ENCODE assay signal across 21 cellular contexts in the genomic region with DNA sequence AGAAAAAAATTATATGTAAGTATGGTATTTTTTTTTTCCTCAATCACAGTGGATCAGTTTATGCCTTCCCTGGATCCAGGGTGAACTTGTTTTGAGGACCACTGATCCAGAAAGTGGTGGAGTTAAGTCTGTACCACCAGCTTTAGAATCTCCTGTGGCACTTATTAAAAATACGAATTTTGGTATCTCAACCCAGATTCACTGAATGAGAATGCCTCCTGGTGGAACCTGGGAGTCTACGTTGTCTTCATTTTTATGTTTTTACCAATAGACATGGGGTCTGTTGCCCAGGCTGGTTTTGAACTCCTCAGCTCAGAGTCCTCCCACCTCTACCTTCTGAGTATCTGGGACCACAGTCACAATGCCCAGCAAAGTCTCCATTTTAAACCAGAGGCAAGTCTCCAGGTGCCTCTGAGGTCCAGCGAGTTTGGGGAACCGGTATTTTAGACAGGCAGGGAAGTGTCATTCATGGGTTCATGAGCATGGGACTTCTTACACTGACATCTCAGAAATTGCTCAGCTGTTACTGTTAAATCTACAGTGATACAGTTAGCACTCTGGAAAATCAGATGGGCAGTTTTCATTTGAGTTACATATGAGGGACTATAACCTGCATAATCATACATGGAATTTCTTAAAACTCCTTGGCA.
A peak's percentile ranks its signal among the peaks of the same experiment; 100 is the strongest.
DNase-seq lines count a peak whose midpoint lies in the region; ATAC-seq, FAIRE-seq and TF ChIP-seq lines count a peak whose summit lies in the region.
"Had no signal": no experiment of that assay in that cellular context is flagged by ENCODE, and none has a peak within 500 bp of the region (broad histone marks: within the 10 kb centered on the region; RNA-seq: fewer than 3 reads in every experiment).

No MANE protein-coding gene starts in this region.

- no peak overlapping the region; the same call in 1 of the 2 replicates for H3K4me2 ChIP-seq in GM12878 (ENCODE audit: control insufficient read depth, insufficient read depth)

- TF ChIP-seq CTCF in A673 (conservative IDR thresholded peaks at IDR 0.05; ENCODE audit: low read depth, low read length) (0 out of 2 replicates have a peak, but pooled peaks have one; percentile 27), GM12878 (IDR thresholded peaks at IDR 0.05 in 2 of 3, conservative IDR thresholded peaks at IDR 0.05 in 1 of 3; ENCODE audit: control insufficient read depth in 2 of 3, extremely low read depth in 1 of 3, insufficient read depth in 1 of 3, low read depth in 3 of 3, low read length in 3 of 3) (peak in 2 of 3 experiments; percentile 25 to 29; a peak in 3 of 6 replicates)

- CTCF ChIA-PET in A673 (lab: Charles Lee), result interaction anchor here (0.6 kb wide), 2 partner anchors 393 to 449 kb away, joined by 3 to 4 read pairs; no protein-coding TSS in a partner anchor
- CTCF ChIA-PET in GM12878 (lab: Yijun Ruan, JAX), result interaction anchor here (0.6 to 2.4 kb wide), 21 partner anchors 9 to 1686 kb away, joined by 3 to 11 read pairs (median 4); no protein-coding TSS in a partner anchor

- H3K79me2 ChIP-seq in GM12878 (ENCODE audit: control insufficient read depth, insufficient read depth, low read length), result no peaks in the 10 kb centered on the region; the same call in none of the 2 replicates

- POLR2A ChIA-PET in A673 (lab: Charles Lee; ENCODE audit: low non-redundant PET), result no interaction called here
- POLR2A ChIA-PET in GM12878 (lab: Charles Lee), result interaction anchor here (0.6 to 2.5 kb wide), 6 partner anchors 24 to 305 kb away, joined by 3 to 10 read pairs (median 4); no protein-coding TSS in a partner anchor

- TF ChIP-seq RAD21 in GM12878 (IDR thresholded peaks at IDR 0.05; ENCODE audit: insufficient read depth, low read depth, low read length), result peak; percentile 62

- H3K27ac ChIP-seq in A673 (ENCODE audit: low read depth, low read length, poor library complexity, severe bottlenecking) (no peak overlapping the region), GM12878 (ENCODE audit: control insufficient read depth, insufficient read depth) (no peak overlapping the region)
- H3K27ac ChIP-seq: SK-N-MC had no signal

- H4K20me1 ChIP-seq in GM12878 (ENCODE audit: control insufficient read depth, insufficient read depth), result no peaks in the 10 kb centered on the region

- H3K4me1 Mint-ChIP-seq in naive B cell, result peaks cover 5 to 32% (median 7%) of the 10 kb centered on the region in 3 donors

- WGBS in GM12878 (ENCODE audit: insufficient coverage, insufficient replicate concordance, low lambda C conversion rate, missing lambda C conversion rate), result 1% methylated on average over 4 of the region's 4 CpGs

- H3K4me3 ChIP-seq in A673 (ENCODE audit: low read depth, low read length, poor library complexity, severe bottlenecking), result no peak overlapping the region
- no peak overlapping the region for H3K4me3 ChIP-seq in GM12878
- H3K4me3 ChIP-seq: SK-N-MC had no signal

- no peak overlapping the region for H2AFZ ChIP-seq in GM12878 (ENCODE audit: control insufficient read depth, low read depth, low read length)

- ATAC-seq in GM12878 (no peak), naive B cell (ENCODE audit: low read depth in 2 of 2) (peak; percentile 60 to 61)

- DNase-seq in A673 (ENCODE audit: low spot score) (no peak), GM12891 (ENCODE audit: insufficient read length, low spot score) (no peak), GM12878 (ENCODE audit: low read depth, low spot score) (no peak), naive B cell (no peak), COLO668 (lab: John Stamatoyannopoulos, UW; ENCODE audit: unreplicated experiment) (no peak), Kasumi-1 (lab: John Stamatoyannopoulos, UW) (no peak), medulla oblongata (ENCODE audit: extremely low spot score) (no peak), AG20443 (ENCODE audit: low spot score) (no peak)
- DNase-seq: DMS53, H7, MV-4-11, NCI-H1436 treated with DMSO at 0.1 percent for 48 hours, NCI-H2029 treated with DMSO at 0.1 percent for 48 hours, NCI-H510A, NCI-H774, Right ventricle myocardium superior, T-helper 1 cell had no signal

- SMC1A ChIA-PET in GM12878 (lab: Charles Lee; ENCODE audit: uncharacterized antibody, unreplicated experiment), result interaction anchor here (0.7 to 10.5 kb wide), 33 partner anchors 10 to 397 kb away, joined by 3 to 103 read pairs (median 4); no protein-coding TSS in a partner anchor

- H3K27ac Mint-ChIP-seq in naive B cell, result peak overlapping the region in 3 of 6 donors; percentile 16 to 57 (median 37)
- H3K27ac Mint-ChIP-seq: IgD-negative memory B cell had no signal

- H3K4me3 Mint-ChIP-seq in naive B cell, result peak overlapping the region in 1 of 8 donors; percentile 64
- H3K4me3 Mint-ChIP-seq: IgD-negative memory B cell had no signal

- FAIRE-seq in GM12891 (lab: Jason Lieb, UNC) (peak; percentile 66), GM12878 (lab: Jason Lieb, UNC) (no peak)
- FAIRE-seq: HTR-8/SVneo, RCC 7860 had no signal

- in situ Hi-C loops in GM12878 (cut with MboI), result no loop called here

- H3K9ac ChIP-seq in GM12878 (ENCODE audit: control insufficient read depth, insufficient read depth, low read length), result no peak overlapping the region

- no peaks in the 10 kb centered on the region for H3K27me3 Mint-ChIP-seq in naive B cell
- H3K27me3 Mint-ChIP-seq: IgD-negative memory B cell had no signal

- H3K4me1 ChIP-seq in A673 (ENCODE audit: insufficient read depth, low read length, poor library complexity, severe bottlenecking) (no peaks in the 10 kb centered on the region), GM12878 (ENCODE audit: control insufficient read depth, insufficient read depth, low read length) (peaks cover 28% of the 10 kb centered on the region)

- TF ChIP-seq EP300 in GM12878 (IDR thresholded peaks at IDR 0.05; ENCODE audit: borderline replicate concordance in 1 of 2, control insufficient read depth in 1 of 2, low read depth in 2 of 2, low read length in 2 of 2), result no peak

- H3K9me3 ChIP-seq in A673 (ENCODE audit: low read depth, low read length, poor library complexity, severe bottlenecking) (no peaks in the 10 kb centered on the region), GM12878 (replicated peaks; ENCODE audit: control insufficient read depth, insufficient read depth, low read length) (no peaks in the 10 kb centered on the region)

- BruUV-seq in A673 (replicated peaks; lab: Mats Ljungman, UMichigan) (no TSS peak), GM12878 (replicated peaks; lab: Mats Ljungman, UMichigan) (no TSS peak)

- intact Hi-C loops in A673 (cut with micrococcal nuclease; ENCODE audit: unreplicated experiment), result no loop called here
- intact Hi-C loops in GM12878 (cut with micrococcal nuclease; ENCODE audit: unreplicated experiment), result no loop called here

- H3K36me3 ChIP-seq in A673 (ENCODE audit: insufficient read depth, low read length, poor library complexity, severe bottlenecking) (no peaks in the 10 kb centered on the region), GM12878 (ENCODE audit: control insufficient read depth in 2 of 2, insufficient read depth in 2 of 2, low read length in 1 of 2) (no peaks in the 10 kb centered on the region)

- TF ChIP-seq POLR2A in GM12891 (IDR thresholded peaks at IDR 0.05; ENCODE audit: low read depth, low read length) (no peak), GM12878 (IDR thresholded peaks at IDR 0.05; ENCODE audit: low read depth, low read length) (no peak)

- RAD21 ChIA-PET in GM12878 (lab: Charles Lee; ENCODE audit: unreplicated experiment), result interaction anchor here (0.6 to 7.3 kb wide), 16 partner anchors 14 to 136 kb away, joined by 3 to 86 read pairs (median 4); no protein-coding TSS in a partner anchor

- H3K27me3 ChIP-seq in A673 (replicated peaks; ENCODE audit: insufficient read depth, low read depth, low read length, poor library complexity) (no peaks in the 10 kb centered on the region), GM12878 (replicated peaks in 1 of 2; ENCODE audit: control insufficient read depth in 2 of 2, insufficient read depth in 2 of 2, low read length in 1 of 2) (no peaks in the 10 kb centered on the region)

- H3K36me3 Mint-ChIP-seq in naive B cell, result no peaks in the 10 kb centered on the region
- H3K36me3 Mint-ChIP-seq: IgD-negative memory B cell had no signal

- no peaks in the 10 kb centered on the region for H3K9me3 Mint-ChIP-seq in naive B cell
- H3K9me3 Mint-ChIP-seq: IgD-negative memory B cell had no signal

TF ChIP-seq in GM12891, 5 proteins besides CTCF, POLR2A, EP300 and RAD21:
- TF ChIP-seq POLR2AphosphoS5 (IDR thresholded peaks at IDR 0.05; ENCODE audit: low read depth, low read length) (no peak), SPI1 (IDR thresholded peaks at IDR 0.05; ENCODE audit: low read depth, low read length) (peak; percentile 49)

TF ChIP-seq in GM12878, 131 proteins besides CTCF, POLR2A, EP300 and RAD21 (continues in another document):
- no peak for TF ChIP-seq SREBF2 (IDR thresholded peaks at IDR 0.05; ENCODE audit: low read length)
- TF ChIP-seq EED (IDR thresholded peaks at IDR 0.05; ENCODE audit: low read depth), result peak; percentile 44
- TF ChIP-seq, protein P1, sequence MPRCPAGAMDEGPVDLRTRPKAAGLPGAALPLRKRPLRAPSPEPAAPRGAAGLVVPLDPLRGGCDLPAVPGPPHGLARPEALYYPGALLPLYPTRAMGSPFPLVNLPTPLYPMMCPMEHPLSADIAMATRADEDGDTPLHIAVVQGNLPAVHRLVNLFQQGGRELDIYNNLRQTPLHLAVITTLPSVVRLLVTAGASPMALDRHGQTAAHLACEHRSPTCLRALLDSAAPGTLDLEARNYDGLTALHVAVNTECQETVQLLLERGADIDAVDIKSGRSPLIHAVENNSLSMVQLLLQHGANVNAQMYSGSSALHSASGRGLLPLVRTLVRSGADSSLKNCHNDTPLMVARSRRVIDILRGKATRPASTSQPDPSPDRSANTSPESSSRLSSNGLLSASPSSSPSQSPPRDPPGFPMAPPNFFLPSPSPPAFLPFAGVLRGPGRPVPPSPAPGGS (IDR thresholded peaks at IDR 0.05; ENCODE audit: borderline replicate concordance, insufficient read depth, low read depth, low read length, poor library complexity, severe bottlenecking), result no peak
- TF ChIP-seq TARDBP (IDR thresholded peaks at IDR 0.05; ENCODE audit: borderline replicate concordance), result no peak
- peak; percentile 23; the same call in 1 of the 2 replicates for TF ChIP-seq SMC3 (IDR thresholded peaks at IDR 0.05; ENCODE audit: borderline replicate concordance, low read length)
- peak; percentile 45; the same call in 1 of the 2 replicates for TF ChIP-seq SPI1 (IDR thresholded peaks at IDR 0.05; ENCODE audit: borderline replicate concordance, insufficient read depth, low read depth, low read length)
- TF ChIP-seq PKNOX1 (IDR thresholded peaks at IDR 0.05), result 0 out of 2 replicates have a peak, but pooled peaks have one; percentile 17
- no peak for TF ChIP-seq SP1 (IDR thresholded peaks at IDR 0.05; ENCODE audit: low read depth, low read length)
